In genomic region chr13:38888309-38888708, GRCh38 we compare ENCODE assay signal across 16 cellular contexts.
DNase-seq lines count a peak whose midpoint lies in the region; ATAC-seq and TF ChIP-seq lines count a peak whose summit lies in the region.
"Had no signal": no experiment of that assay in that cellular context is flagged by ENCODE, and none has a peak within 500 bp of the region (broad histone marks: within the 10 kb centered on the region; RNA-seq: fewer than 3 reads in every experiment).

No MANE protein-coding gene starts in this region.

- no peaks in the 10 kb centered on the region for H3K36me3 ChIP-seq in fibroblast of lung (ENCODE audit: control insufficient read depth, insufficient read depth, low read length)
- no peaks in the 10 kb centered on the region for H3K36me3 ChIP-seq in left lung
- H3K36me3 ChIP-seq: spleen, thoracic aorta had no signal

- H3K9me3 Mint-ChIP-seq in activated CD8-positive, alpha-beta T cell treated with anti-CD3 and anti-CD28 coated beads for 36 hours = no peaks in the 10 kb centered on the region
- no peaks in the 10 kb centered on the region for H3K9me3 Mint-ChIP-seq in activated CD8-positive, alpha-beta T cell treated with anti-CD3 and anti-CD28 coated beads, Interleukin-2, amount 10 ng/mL, durations not matched to agents 7 days and 5 days (ENCODE audit: insufficient read depth)
- H3K9me3 Mint-ChIP-seq in stimulated activated naive CD8-positive, alpha-beta T cell treated with anti-CD3 and anti-CD28 coated beads, Interleukin-15, amount 100 ng/mL, for 72 hours = no peaks in the 10 kb centered on the region
- no peaks in the 10 kb centered on the region for H3K9me3 Mint-ChIP-seq in activated T-helper 1 cell treated with anti-CD3 and anti-CD28 coated beads, Interleukin-12 subunit alpha, Interleukin-12 subunit beta, Interleukin-2, Interleukin-4 antibody, amounts not matched to agents 30 ng/mL and 10 ng/mL and 1 ng/mL, durations not matched to agents 14 hours and 24 hours and 36 hours
- H3K9me3 Mint-ChIP-seq: activated CD4-positive, alpha-beta memory T cell treated with anti-CD3 and anti-CD28 coated beads for 36 hours had no signal

- intact Hi-C loops in activated CD8-positive, alpha-beta T cell treated with anti-CD3 and anti-CD28 coated beads for 36 hours (cut with micrococcal nuclease) = no loop called here
- intact Hi-C loops in left lung (cut with DNase I) (no loop called here), sciatic nerve (cut with DNase I) (no loop called here)
- intact Hi-C loops in activated T-helper 1 cell treated with anti-CD3 and anti-CD28 coated beads, Interleukin-12 subunit alpha, Interleukin-12 subunit beta, Interleukin-2, Interleukin-4 antibody, amounts not matched to agents 30 ng/mL and 10 ng/mL and 1 ng/mL, durations not matched to agents 14 hours and 24 hours and 36 hours (cut with micrococcal nuclease) = no loop called here

- H3K27ac Mint-ChIP-seq in activated CD8-positive, alpha-beta T cell treated with anti-CD3 and anti-CD28 coated beads for 36 hours = no peak overlapping the region
- no peak overlapping the region for H3K27ac Mint-ChIP-seq in activated CD8-positive, alpha-beta T cell treated with anti-CD3 and anti-CD28 coated beads, Interleukin-2, amount 10 ng/mL, durations not matched to agents 7 days and 5 days
- H3K27ac Mint-ChIP-seq in stimulated activated naive CD8-positive, alpha-beta T cell treated with anti-CD3 and anti-CD28 coated beads, Interleukin-15, amount 100 ng/mL, for 72 hours = no peak overlapping the region
- H3K27ac Mint-ChIP-seq in activated T-helper 1 cell treated with anti-CD3 and anti-CD28 coated beads, Interleukin-12 subunit alpha, Interleukin-12 subunit beta, Interleukin-2, Interleukin-4 antibody, amounts not matched to agents 30 ng/mL and 10 ng/mL and 1 ng/mL, durations not matched to agents 14 hours and 24 hours and 36 hours = no peak overlapping the region
- H3K27ac Mint-ChIP-seq: activated CD4-positive, alpha-beta memory T cell treated with anti-CD3 and anti-CD28 coated beads for 36 hours; IgD-negative memory B cell had no signal

- peak; percentile 65 for ATAC-seq in activated CD8-positive, alpha-beta T cell treated with anti-CD3 and anti-CD28 coated beads for 36 hours
- no peak for ATAC-seq in activated CD8-positive, alpha-beta T cell treated with anti-CD3 and anti-CD28 coated beads, Interleukin-2, amount 10 ng/mL, durations not matched to agents 7 days and 5 days
- ATAC-seq in stimulated activated naive CD8-positive, alpha-beta T cell treated with anti-CD3 and anti-CD28 coated beads, Interleukin-15, amount 100 ng/mL, for 72 hours = peak; percentile 64
- no peak for ATAC-seq in left lung
- no peak for ATAC-seq in sciatic nerve

- H3K9ac ChIP-seq in fibroblast of lung (ENCODE audit: insufficient read depth, low read length) = no peak overlapping the region

- CTCF ChIA-PET in activated CD8-positive, alpha-beta T cell treated with anti-CD3 and anti-CD28 coated beads for 36 hours (lab: Charles Lee) = no interaction called here
- CTCF ChIA-PET in activated CD8-positive, alpha-beta T cell treated with anti-CD3 and anti-CD28 coated beads, Interleukin-2, amount 10 ng/mL, durations not matched to agents 7 days and 5 days (lab: Charles Lee) = no interaction called here

- no peak overlapping the region for H3K4me3 ChIP-seq in fibroblast of lung (replicated peaks in 1 of 4; ENCODE audit: control extremely low read depth in 1 of 4, insufficient read depth in 1 of 4, low read depth in 3 of 4, low read length in 4 of 4)
- no peak overlapping the region for H3K4me3 ChIP-seq in left lung
- H3K4me3 ChIP-seq: spleen, thoracic aorta had no signal

- no peak overlapping the region for H3K4me2 ChIP-seq in fibroblast of lung (ENCODE audit: extremely low read depth, insufficient read depth, low read length)

- DNase-seq in activated CD8-positive, alpha-beta T cell treated with anti-CD3 and anti-CD28 coated beads for 36 hours = no peak
- no peak for DNase-seq in activated CD8-positive, alpha-beta T cell treated with anti-CD3 and anti-CD28 coated beads, Interleukin-2, amount 10 ng/mL, durations not matched to agents 7 days and 5 days
- peak; percentile 31 for DNase-seq in RKO (ENCODE audit: low spot score)
- peak; percentile 15 to 79 for DNase-seq in fibroblast of lung (ENCODE audit: low read depth in 2 of 2)
- no peak for DNase-seq in stimulated activated naive CD8-positive, alpha-beta T cell treated with anti-CD3 and anti-CD28 coated beads, Interleukin-15, amount 100 ng/mL, for 72 hours
- no peak for DNase-seq in left lung
- no peak for DNase-seq in sciatic nerve (ENCODE audit: low spot score)
- no peak for DNase-seq in activated T-helper 1 cell treated with anti-CD3 and anti-CD28 coated beads, Interleukin-12 subunit alpha, Interleukin-12 subunit beta, Interleukin-2, Interleukin-4 antibody, amounts not matched to agents 30 ng/mL and 10 ng/mL and 1 ng/mL, durations not matched to agents 14 hours and 24 hours and 36 hours (ENCODE audit: low spot score)
- DNase-seq: activated CD4-positive, alpha-beta memory T cell treated with anti-CD3 and anti-CD28 coated beads for 36 hours; activated gamma-delta T cell treated with Interleukin-2 at 50 U/mL for 16 hours; cerebellar nuclear complex; NCI-H524 treated with DMSO at 0.1 percent for 48 hours; nucleus accumbens; spleen had no signal

- no peaks in the 10 kb centered on the region for H3K4me1 ChIP-seq in fibroblast of lung (ENCODE audit: control insufficient read depth, extremely low read depth, insufficient read depth, low read length)
- no peaks in the 10 kb centered on the region for H3K4me1 ChIP-seq in left lung

- no peaks in the 10 kb centered on the region for H3K4me1 Mint-ChIP-seq in activated CD8-positive, alpha-beta T cell treated with anti-CD3 and anti-CD28 coated beads for 36 hours (ENCODE audit: low read depth)
- no peaks in the 10 kb centered on the region for H3K4me1 Mint-ChIP-seq in activated CD8-positive, alpha-beta T cell treated with anti-CD3 and anti-CD28 coated beads, Interleukin-2, amount 10 ng/mL, durations not matched to agents 7 days and 5 days (ENCODE audit: low read depth)
- H3K4me1 Mint-ChIP-seq in stimulated activated naive CD8-positive, alpha-beta T cell treated with anti-CD3 and anti-CD28 coated beads, Interleukin-15, amount 100 ng/mL, for 72 hours = peaks cover 5% of the 10 kb centered on the region
- no peaks in the 10 kb centered on the region for H3K4me1 Mint-ChIP-seq in activated T-helper 1 cell treated with anti-CD3 and anti-CD28 coated beads, Interleukin-12 subunit alpha, Interleukin-12 subunit beta, Interleukin-2, Interleukin-4 antibody, amounts not matched to agents 30 ng/mL and 10 ng/mL and 1 ng/mL, durations not matched to agents 14 hours and 24 hours and 36 hours (ENCODE audit: low read depth)
- H3K4me1 Mint-ChIP-seq: IgD-negative memory B cell had no signal

- H3K79me2 ChIP-seq in fibroblast of lung (ENCODE audit: control insufficient read depth, insufficient read depth, low read length) = no peaks in the 10 kb centered on the region

- H3K4me3 Mint-ChIP-seq in activated CD8-positive, alpha-beta T cell treated with anti-CD3 and anti-CD28 coated beads for 36 hours = no peak overlapping the region
- H3K4me3 Mint-ChIP-seq in activated CD8-positive, alpha-beta T cell treated with anti-CD3 and anti-CD28 coated beads, Interleukin-2, amount 10 ng/mL, durations not matched to agents 7 days and 5 days = no peak overlapping the region
- H3K4me3 Mint-ChIP-seq in stimulated activated naive CD8-positive, alpha-beta T cell treated with anti-CD3 and anti-CD28 coated beads, Interleukin-15, amount 100 ng/mL, for 72 hours = no peak overlapping the region
- no peak overlapping the region for H3K4me3 Mint-ChIP-seq in activated T-helper 1 cell treated with anti-CD3 and anti-CD28 coated beads, Interleukin-12 subunit alpha, Interleukin-12 subunit beta, Interleukin-2, Interleukin-4 antibody, amounts not matched to agents 30 ng/mL and 10 ng/mL and 1 ng/mL, durations not matched to agents 14 hours and 24 hours and 36 hours
- H3K4me3 Mint-ChIP-seq: activated CD4-positive, alpha-beta memory T cell treated with anti-CD3 and anti-CD28 coated beads for 36 hours; IgD-negative memory B cell had no signal

- H4K20me1 ChIP-seq in fibroblast of lung (ENCODE audit: control insufficient read depth, extremely low read depth, insufficient read depth, low read length) = no peaks in the 10 kb centered on the region

- H2AFZ ChIP-seq in fibroblast of lung (ENCODE audit: low read length) = no peak overlapping the region

- POLR2A ChIA-PET in activated CD8-positive, alpha-beta T cell treated with anti-CD3 and anti-CD28 coated beads for 36 hours (lab: Charles Lee) = no interaction called here
- POLR2A ChIA-PET in activated CD8-positive, alpha-beta T cell treated with anti-CD3 and anti-CD28 coated beads, Interleukin-2, amount 10 ng/mL, durations not matched to agents 7 days and 5 days (lab: Charles Lee) = no interaction called here

- H3K27me3 Mint-ChIP-seq in activated CD8-positive, alpha-beta T cell treated with anti-CD3 and anti-CD28 coated beads for 36 hours = peaks cover 15% of the 10 kb centered on the region
- peaks cover 9% of the 10 kb centered on the region for H3K27me3 Mint-ChIP-seq in activated CD8-positive, alpha-beta T cell treated with anti-CD3 and anti-CD28 coated beads, Interleukin-2, amount 10 ng/mL, durations not matched to agents 7 days and 5 days (ENCODE audit: low read depth)
- peaks cover 41% of the 10 kb centered on the region for H3K27me3 Mint-ChIP-seq in stimulated activated naive CD8-positive, alpha-beta T cell treated with anti-CD3 and anti-CD28 coated beads, Interleukin-15, amount 100 ng/mL, for 72 hours
- peaks cover 11% of the 10 kb centered on the region for H3K27me3 Mint-ChIP-seq in activated T-helper 1 cell treated with anti-CD3 and anti-CD28 coated beads, Interleukin-12 subunit alpha, Interleukin-12 subunit beta, Interleukin-2, Interleukin-4 antibody, amounts not matched to agents 30 ng/mL and 10 ng/mL and 1 ng/mL, durations not matched to agents 14 hours and 24 hours and 36 hours (ENCODE audit: insufficient read depth)

- no peak for TF ChIP-seq CTCF in activated CD8-positive, alpha-beta T cell treated with anti-CD3 and anti-CD28 coated beads for 36 hours (IDR thresholded peaks at IDR 0.05)
- TF ChIP-seq CTCF in fibroblast of lung (conservative IDR thresholded peaks at IDR 0.05 in 1 of 2, IDR thresholded peaks at IDR 0.05 in 1 of 2; ENCODE audit: low read depth in 1 of 2, low read length in 2 of 2) (no peak), left lung (IDR thresholded peaks at IDR 0.05) (no peak)

- H3K36me3 Mint-ChIP-seq in activated CD8-positive, alpha-beta T cell treated with anti-CD3 and anti-CD28 coated beads for 36 hours (ENCODE audit: low read depth) = no peaks in the 10 kb centered on the region
- H3K36me3 Mint-ChIP-seq in activated CD8-positive, alpha-beta T cell treated with anti-CD3 and anti-CD28 coated beads, Interleukin-2, amount 10 ng/mL, durations not matched to agents 7 days and 5 days (ENCODE audit: low read depth) = no peaks in the 10 kb centered on the region
- H3K36me3 Mint-ChIP-seq in activated T-helper 1 cell treated with anti-CD3 and anti-CD28 coated beads, Interleukin-12 subunit alpha, Interleukin-12 subunit beta, Interleukin-2, Interleukin-4 antibody, amounts not matched to agents 30 ng/mL and 10 ng/mL and 1 ng/mL, durations not matched to agents 14 hours and 24 hours and 36 hours (ENCODE audit: low read depth) = no peaks in the 10 kb centered on the region
- H3K36me3 Mint-ChIP-seq: activated CD4-positive, alpha-beta memory T cell treated with anti-CD3 and anti-CD28 coated beads for 36 hours; IgD-negative memory B cell had no signal

- H3K27me3 ChIP-seq in fibroblast of lung (ENCODE audit: control insufficient read depth, insufficient read depth, low read length) = no peaks in the 10 kb centered on the region
- H3K27me3 ChIP-seq in left lung = no peaks in the 10 kb centered on the region

- H3K27ac ChIP-seq in fibroblast of lung (ENCODE audit: insufficient read depth, low read length) (no peak overlapping the region), left lung (no peak overlapping the region)
- H3K27ac ChIP-seq: spleen, thoracic aorta had no signal

- H3K9me3 ChIP-seq in fibroblast of lung (ENCODE audit: control insufficient read depth, insufficient read depth, low read depth, low read length) = no peaks in the 10 kb centered on the region
- no peaks in the 10 kb centered on the region for H3K9me3 ChIP-seq in left lung
- H3K9me3 ChIP-seq: thoracic aorta had no signal

Comparison
In these comparisons a context has a peak if more than half of its experiments do, and no peak if none do; other contexts are left out.
1. ATAC-seq: peak in activated CD8-positive, alpha-beta T cell treated with anti-CD3 and anti-CD28 coated beads for 36 hours (single experiment) and stimulated activated naive CD8-positive, alpha-beta T cell treated with anti-CD3 and anti-CD28 coated beads, Interleukin-15, amount 100 ng/mL, for 72 hours (single experiment); none in activated CD8-positive, alpha-beta T cell treated with anti-CD3 and anti-CD28 coated beads, Interleukin-2, amount 10 ng/mL, durations not matched to agents 7 days and 5 days (single experiment), left lung (single experiment) and sciatic nerve (single experiment).
2. DNase-seq: peak in RKO (single experiment) and fibroblast of lung (2 of 2); none in activated CD8-positive, alpha-beta T cell treated with anti-CD3 and anti-CD28 coated beads for 36 hours (single experiment), activated CD8-positive, alpha-beta T cell treated with anti-CD3 and anti-CD28 coated beads, Interleukin-2, amount 10 ng/mL, durations not matched to agents 7 days and 5 days (single experiment), stimulated activated naive CD8-positive, alpha-beta T cell treated with anti-CD3 and anti-CD28 coated beads, Interleukin-15, amount 100 ng/mL, for 72 hours (0 of 2), left lung (0 of 2), sciatic nerve (single experiment) and activated T-helper 1 cell treated with anti-CD3 and anti-CD28 coated beads, Interleukin-12 subunit alpha, Interleukin-12 subunit beta, Interleukin-2, Interleukin-4 antibody, amounts not matched to agents 30 ng/mL and 10 ng/mL and 1 ng/mL, durations not matched to agents 14 hours and 24 hours and 36 hours (single experiment).